ENCODE assay signal across 8 cellular contexts in the genomic region with DNA sequence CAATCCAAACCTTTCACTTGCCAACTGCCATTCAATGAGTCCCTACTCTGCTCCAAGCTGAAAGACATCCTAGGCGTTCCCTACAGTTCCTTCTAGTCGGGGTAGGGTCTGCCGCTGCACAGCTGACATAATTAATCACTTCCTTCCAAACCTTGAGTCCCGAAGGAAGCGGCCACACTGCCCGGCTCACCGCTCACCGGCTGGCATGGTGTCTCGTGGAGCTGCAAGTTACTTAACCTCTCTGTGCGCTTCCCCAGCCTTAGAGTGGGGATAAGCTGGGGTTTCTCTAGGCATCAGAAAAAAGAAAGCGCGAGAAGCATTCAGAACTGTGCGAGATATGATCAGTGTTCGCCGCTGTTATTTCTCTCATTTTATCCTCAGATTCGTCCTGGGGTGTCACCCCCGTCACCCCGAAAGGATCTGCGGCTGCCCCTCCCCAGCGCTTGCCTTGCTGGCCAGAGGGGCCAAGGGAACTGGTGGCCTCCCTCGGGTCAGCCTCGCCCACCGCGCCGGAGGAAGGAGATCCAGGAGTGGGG. TPM values are rescaled to one million over a fixed set of nuclear protein-coding genes. Genes with fewer than 3 reads are reported as not detected.
DNase-seq lines count a peak whose midpoint lies in the region; ATAC-seq and TF ChIP-seq lines count a peak whose summit lies in the region.

No MANE protein-coding gene starts in this region.

- no peaks in the 10 kb centered on the region for H3K9me3 ChIP-seq in stomach smooth muscle (ENCODE audit: control insufficient read depth in 2 of 2, low read length in 2 of 2)

- peak overlapping the region; percentile 87 to 94 for H3K9ac ChIP-seq in stomach smooth muscle (ENCODE audit: low read length in 2 of 2)

- DNase-seq in AG04449 (ENCODE audit: low read depth, low spot score) (no peak), SK-N-DZ (ENCODE audit: low spot score) (peak; percentile 25), dedifferentiated amniotic fluid mesenchymal stem cell (ENCODE audit: extremely low spot score) (peak; percentile 26), lower leg skin (ENCODE audit: low spot score in 2 of 2) (no peak), SW480 (ENCODE audit: low spot score) (no peak)

- ATAC-seq in GM18505 (IDR thresholded peaks at IDR 0.05; ENCODE audit: unreplicated experiment): peak; percentile 5
- ATAC-seq in HG02973 (IDR thresholded peaks at IDR 0.05; ENCODE audit: unreplicated experiment): peak; percentile 14

- H3K27me3 ChIP-seq in stomach smooth muscle (ENCODE audit: control insufficient read depth in 1 of 2, insufficient read depth in 2 of 2, low read length in 2 of 2): no peaks in the 10 kb centered on the region

- H3K4me3 ChIP-seq in AG04449 (ENCODE audit: low read depth, low read length) (peak overlapping the region; percentile 95), lower leg skin (ENCODE audit: low read depth, poor library complexity, severe bottlenecking) (peak overlapping the region; percentile 89), stomach smooth muscle (ENCODE audit: low read length in 2 of 2) (peak overlapping the region; percentile 79 to 96)

- H3K36me3 ChIP-seq in stomach smooth muscle (ENCODE audit: control insufficient read depth in 2 of 2, insufficient read depth in 2 of 2, low read length in 2 of 2): peaks cover 3 to 5% of the 10 kb centered on the region in 2 donors

- TF ChIP-seq CTCF in AG04449 (IDR thresholded peaks at IDR 0.05; ENCODE audit: insufficient read depth, low read length, missing control alignments): no peak
- no peak for TF ChIP-seq CTCF in lower leg skin (IDR thresholded peaks at IDR 0.05)

- intact Hi-C loops in lower leg skin (cut with DNase I; ENCODE audit: low total_unique reads): no loop called here

- peak overlapping the region; percentile 71 for H3K27ac ChIP-seq in stomach smooth muscle (ENCODE audit: low read length)

- 0 to 1% methylated on average over 25 of the region's 25 CpGs for WGBS in lower leg skin, 2 donors

- TF ChIP-seq POLR2A in GM18505 (IDR thresholded peaks at IDR 0.05; ENCODE audit: borderline replicate concordance, extremely low read depth, insufficient read depth, insufficient read length) (no peak), lower leg skin (IDR thresholded peaks at IDR 0.05) (no peak)

- peaks cover 19% of the 10 kb centered on the region for H3K4me1 ChIP-seq in stomach smooth muscle (ENCODE audit: control insufficient read depth, insufficient read depth, low read length)

- CTCF ChIA-PET in AG04449 (lab: Yijun Ruan, JAX): interaction anchor here (0.9 to 2.4 kb wide), 3 partner anchors 11 to 143 kb away, joined by 4 to 7 read pairs (median 5); no protein-coding TSS in a partner anchor

- POLR2A ChIA-PET in AG04449 (lab: Yijun Ruan, JAX): interaction anchor here (0.6 to 1.2 kb wide), 2 partner anchors 35 to 1484 kb away, joined by 3 read pairs; a partner anchor contains a TSS

RNA-seq across cellular contexts. Expression of a gene that starts 0.7 kb away (rescaled TPM):
- 68.5 and 74.3 TPM in 2 replicates for polyA plus RNA-seq in SK-N-DZ (2014; cell fraction: cytosol; rRNA removed)
- polyA plus RNA-seq in SK-N-DZ (2014; cell fraction: nucleus; rRNA removed): 130 and 216 TPM in 2 replicates
- total RNA-seq in lower leg skin: 10 to 100 TPM; 21.7 to 35.7 (median 30.0) TPM

RNA-seq across cellular contexts. Expression of a gene that starts 34.6 kb away (rescaled TPM):
- polyA plus RNA-seq in SK-N-DZ (2014; cell fraction: cytosol; rRNA removed): 14.9 and 17.9 TPM in 2 replicates
- polyA plus RNA-seq in SK-N-DZ (2014; cell fraction: nucleus; rRNA removed): 8.8 and 13.7 TPM in 2 replicates
- 10 to 100 TPM; 23.5 to 28.7 (median 28.0) TPM for total RNA-seq in lower leg skin

Comparison
In these comparisons a context has a peak if more than half of its experiments do, and no peak if none do; other contexts are left out.
1. DNase-seq: peak in SK-N-DZ (single experiment) and dedifferentiated amniotic fluid mesenchymal stem cell (single experiment); none in AG04449 (single experiment), lower leg skin (0 of 2) and SW480 (single experiment).
2. Peak in every context shown above with its lines, with median percentiles within 50 percentile points of each other: H3K4me3 ChIP-seq.